8 cellular contexts compared by ENCODE assay signal in genomic region chrX:281166-281999, GRCh38. TPM values are rescaled to one million over a fixed set of nuclear protein-coding genes. Genes with fewer than 3 reads are reported as not detected.
DNase-seq lines count a peak whose midpoint lies in the region; ATAC-seq and TF ChIP-seq lines count a peak whose summit lies in the region.

A gene with protein sequence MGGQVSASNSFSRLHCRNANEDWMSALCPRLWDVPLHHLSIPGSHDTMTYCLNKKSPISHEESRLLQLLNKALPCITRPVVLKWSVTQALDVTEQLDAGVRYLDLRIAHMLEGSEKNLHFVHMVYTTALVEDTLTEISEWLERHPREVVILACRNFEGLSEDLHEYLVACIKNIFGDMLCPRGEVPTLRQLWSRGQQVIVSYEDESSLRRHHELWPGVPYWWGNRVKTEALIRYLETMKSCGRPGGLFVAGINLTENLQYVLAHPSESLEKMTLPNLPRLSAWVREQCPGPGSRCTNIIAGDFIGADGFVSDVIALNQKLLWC (plus strand): TSS chrX:281381. CDS start chrX:284188, 2,807 bp downstream.

- H3K4me1 Mint-ChIP-seq in CD14-positive monocyte: peaks cover 29% of the 10 kb centered on the region
- peaks cover 53% of the 10 kb centered on the region for H3K4me1 Mint-ChIP-seq in stimulated activated naive CD8-positive, alpha-beta T cell treated with anti-CD3 and anti-CD28 coated beads, Interleukin-15, amount 100 ng/mL, for 72 hours

- peak within 1 kb of the TSS in 4 of 7 donors; percentile 21 to 77 (median 62) for H3K27ac Mint-ChIP-seq in CD14-positive monocyte
- peak within 1 kb of the TSS; percentile 28 to 90 for H3K27ac Mint-ChIP-seq in stimulated activated naive CD8-positive, alpha-beta T cell treated with anti-CD3 and anti-CD28 coated beads, Interleukin-15, amount 100 ng/mL, for 72 hours

- peak within 1 kb of the TSS; percentile 20 to 65 for H3K4me3 Mint-ChIP-seq in CD14-positive monocyte
- H3K4me3 Mint-ChIP-seq in stimulated activated naive CD8-positive, alpha-beta T cell treated with anti-CD3 and anti-CD28 coated beads, Interleukin-15, amount 100 ng/mL, for 72 hours: peak within 1 kb of the TSS; percentile 83 to 88

- H3K9me3 Mint-ChIP-seq in CD14-positive monocyte: peaks cover 0 to 1% (median 0%) of the 10 kb centered on the region in 7 donors
- H3K9me3 Mint-ChIP-seq in stimulated activated naive CD8-positive, alpha-beta T cell treated with anti-CD3 and anti-CD28 coated beads, Interleukin-15, amount 100 ng/mL, for 72 hours: no peaks in the 10 kb centered on the region

- peaks cover 1 to 6% (median 2%) of the 10 kb centered on the region in 3 donors for H3K27me3 Mint-ChIP-seq in CD14-positive monocyte (ENCODE audit: low read depth in 3 of 3)
- no peaks in the 10 kb centered on the region for H3K27me3 Mint-ChIP-seq in stimulated activated naive CD8-positive, alpha-beta T cell treated with anti-CD3 and anti-CD28 coated beads, Interleukin-15, amount 100 ng/mL, for 72 hours

- H3K36me3 Mint-ChIP-seq in CD14-positive monocyte: peaks cover 13 to 15% of the 10 kb centered on the region in 2 donors

- DNase-seq in CD14-positive monocyte (ENCODE audit: low spot score): no peak
- peak; percentile 52 for DNase-seq in astrocyte of the hippocampus (ENCODE audit: low read depth, low spot score)
- peak; percentile 83 for DNase-seq in iPS-NIHi7 (ENCODE audit: extremely low spot score)
- no peak for DNase-seq in stimulated activated naive CD8-positive, alpha-beta T cell treated with anti-CD3 and anti-CD28 coated beads, Interleukin-15, amount 100 ng/mL, for 72 hours
- DNase-seq in HuH-7.5 (ENCODE audit: low spot score): no peak
- no peak for DNase-seq in NCI-H2196 treated with DMSO at 0.1 percent for 48 hours (lab: John Stamatoyannopoulos, UW; ENCODE audit: unreplicated experiment)

- ATAC-seq in HG03108 (IDR thresholded peaks at IDR 0.05; ENCODE audit: unreplicated experiment): peak; percentile 32
- ATAC-seq in stimulated activated naive CD8-positive, alpha-beta T cell treated with anti-CD3 and anti-CD28 coated beads, Interleukin-15, amount 100 ng/mL, for 72 hours: no peak
- ATAC-seq in GM18861 (IDR thresholded peaks at IDR 0.05; ENCODE audit: unreplicated experiment): no peak

- no peak for TF ChIP-seq CTCF in CD14-positive monocyte (IDR thresholded peaks at IDR 0.05)

- intact Hi-C loops in CD14-positive monocyte (cut with micrococcal nuclease): no loop called here

RNA-seq across cellular contexts. Expression of the gene that starts here (rescaled TPM):
- 1 to 10 TPM; 2.9 to 6.7 TPM for polyA plus RNA-seq in CD14-positive monocyte

Comparison
In these comparisons a context has a peak if more than half of its experiments do, and no peak if none do; other contexts are left out.
1. DNase-seq: peak in astrocyte of the hippocampus (single experiment) and iPS-NIHi7 (single experiment); none in CD14-positive monocyte (single experiment), stimulated activated naive CD8-positive, alpha-beta T cell treated with anti-CD3 and anti-CD28 coated beads, Interleukin-15, amount 100 ng/mL, for 72 hours (0 of 2), HuH-7.5 (single experiment) and NCI-H2196 treated with DMSO at 0.1 percent for 48 hours (single experiment).